8 cellular contexts compared by ENCODE assay signal in the genomic region with DNA sequence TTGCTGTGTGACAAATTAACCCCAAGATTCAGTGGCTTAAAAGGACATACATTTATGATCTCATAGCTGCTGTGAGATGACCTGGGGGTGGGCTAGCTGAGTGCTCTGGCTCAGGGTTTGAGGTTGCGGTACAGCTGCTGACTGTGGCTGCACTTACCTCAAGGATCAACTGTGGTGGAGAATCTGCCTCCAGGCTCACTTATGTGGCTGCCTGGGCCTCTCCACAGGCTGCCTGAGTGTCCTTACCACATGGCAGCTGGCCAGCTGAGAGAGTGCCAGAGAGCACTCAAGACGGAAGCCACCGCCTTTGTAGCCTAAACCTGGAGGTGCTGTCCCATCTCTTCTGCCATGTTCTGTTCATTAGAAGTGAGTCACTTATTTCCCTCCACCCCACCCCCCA. TPM values are rescaled to one million over a fixed set of nuclear protein-coding genes. Genes with fewer than 3 reads are reported as not detected.
A peak's percentile ranks its signal among the peaks of the same experiment; 100 is the strongest.
DNase-seq lines count a peak whose midpoint lies in the region; ATAC-seq and TF ChIP-seq lines count a peak whose summit lies in the region.
"Had no signal": no experiment of that assay in that cellular context is flagged by ENCODE, and none has a peak within 500 bp of the region (broad histone marks: within the 10 kb centered on the region; RNA-seq: fewer than 3 reads in every experiment).

No MANE protein-coding gene starts in this region.

- no peaks in the 10 kb centered on the region for H3K9me3 ChIP-seq in WERI-Rb-1 (ENCODE audit: severe bottlenecking)

- peak overlapping the region; percentile 87 for H3K27ac Mint-ChIP-seq in activated naive CD8-positive, alpha-beta T cell treated with anti-CD3 and anti-CD28 coated beads, Interleukin-2, amount 50 U/mL, for 24 hours
- H3K27ac Mint-ChIP-seq in neural crest cell (ENCODE audit: unreplicated experiment): no peak overlapping the region
- H3K27ac Mint-ChIP-seq: IgD-negative memory B cell had no signal

- peaks cover 34% of the 10 kb centered on the region for H3K4me1 Mint-ChIP-seq in activated naive CD8-positive, alpha-beta T cell treated with anti-CD3 and anti-CD28 coated beads, Interleukin-2, amount 50 U/mL, for 24 hours
- H3K4me1 Mint-ChIP-seq in neural crest cell: peaks cover 18% of the 10 kb centered on the region

- no peak overlapping the region for H3K4me3 ChIP-seq in WERI-Rb-1 (ENCODE audit: low read depth, low read length)

- no peak overlapping the region for H3K4me3 Mint-ChIP-seq in activated naive CD8-positive, alpha-beta T cell treated with anti-CD3 and anti-CD28 coated beads, Interleukin-2, amount 50 U/mL, for 24 hours
- H3K4me3 Mint-ChIP-seq in neural crest cell: peak overlapping the region; percentile 26

- DNase-seq in H4 (ENCODE audit: low spot score): peak; percentile 98
- peak; percentile 2 for DNase-seq in NCI-H1417 treated with DMSO at 0.1 percent for 48 hours (lab: John Stamatoyannopoulos, UW)
- DNase-seq in activated naive CD8-positive, alpha-beta T cell treated with anti-CD3 and anti-CD28 coated beads, Interleukin-2, amount 50 U/mL, for 24 hours: peak; percentile 76
- no peak for DNase-seq in neural crest cell (ENCODE audit: low read depth, low spot score)
- DNase-seq in WERI-Rb-1: no peak

- ATAC-seq in activated naive CD8-positive, alpha-beta T cell treated with anti-CD3 and anti-CD28 coated beads, Interleukin-2, amount 50 U/mL, for 24 hours: peak; percentile 87
- ATAC-seq in GM21526 (IDR thresholded peaks at IDR 0.05; ENCODE audit: low FRiP score, unreplicated experiment) (no peak), GM21390 (IDR thresholded peaks at IDR 0.05; ENCODE audit: unreplicated experiment) (no peak)

- H3K27me3 Mint-ChIP-seq in activated naive CD8-positive, alpha-beta T cell treated with anti-CD3 and anti-CD28 coated beads, Interleukin-2, amount 50 U/mL, for 24 hours: peaks cover 85% of the 10 kb centered on the region
- H3K27me3 Mint-ChIP-seq in neural crest cell (ENCODE audit: low read depth): peaks cover 99% of the 10 kb centered on the region

- H3K9me3 Mint-ChIP-seq in activated naive CD8-positive, alpha-beta T cell treated with anti-CD3 and anti-CD28 coated beads, Interleukin-2, amount 50 U/mL, for 24 hours: no peaks in the 10 kb centered on the region
- no peaks in the 10 kb centered on the region for H3K9me3 Mint-ChIP-seq in neural crest cell

- H3K27me3 ChIP-seq in WERI-Rb-1 (ENCODE audit: insufficient read depth, low read depth, severe bottlenecking): peaks cover 10% of the 10 kb centered on the region

- no peak for TF ChIP-seq CTCF in neural crest cell (conservative IDR thresholded peaks at IDR 0.05)
- no peak for TF ChIP-seq CTCF in WERI-Rb-1 (IDR thresholded peaks at IDR 0.05; ENCODE audit: low read depth, low read length)

- H3K27ac ChIP-seq in WERI-Rb-1: no peak overlapping the region

- no peaks in the 10 kb centered on the region for H3K36me3 ChIP-seq in WERI-Rb-1

- H3K36me3 Mint-ChIP-seq in activated naive CD8-positive, alpha-beta T cell treated with anti-CD3 and anti-CD28 coated beads, Interleukin-2, amount 50 U/mL, for 24 hours (ENCODE audit: low read depth): no peaks in the 10 kb centered on the region
- H3K36me3 Mint-ChIP-seq in neural crest cell (ENCODE audit: low read depth): peaks cover 2% of the 10 kb centered on the region
- H3K36me3 Mint-ChIP-seq: IgD-negative memory B cell had no signal

RNA-seq across cellular contexts. Expression of a gene that starts 5.7 kb away (rescaled TPM):
- not detected in 2 replicates for total RNA-seq in H4 (2014; rRNA removed; shearing (Covaris generic))
- not detected in 2 replicates for total RNA-seq in neural crest cell

RNA-seq across cellular contexts. Expression of a gene that starts 32.7 kb away (rescaled TPM):
- not detected in 2 replicates for total RNA-seq in H4 (2014; rRNA removed; shearing (Covaris generic))
- total RNA-seq in neural crest cell: 6.8 and 6.9 TPM in 2 replicates

Comparison
In these comparisons a context has a peak if more than half of its experiments do, and no peak if none do; other contexts are left out.
1. DNase-seq: peak in H4 (single experiment), NCI-H1417 treated with DMSO at 0.1 percent for 48 hours (single experiment) and activated naive CD8-positive, alpha-beta T cell treated with anti-CD3 and anti-CD28 coated beads, Interleukin-2, amount 50 U/mL, for 24 hours (single experiment); none in neural crest cell (single experiment) and WERI-Rb-1 (single experiment).